Comparison of ENCODE assay signal across 8 cellular contexts in the genomic region with DNA sequence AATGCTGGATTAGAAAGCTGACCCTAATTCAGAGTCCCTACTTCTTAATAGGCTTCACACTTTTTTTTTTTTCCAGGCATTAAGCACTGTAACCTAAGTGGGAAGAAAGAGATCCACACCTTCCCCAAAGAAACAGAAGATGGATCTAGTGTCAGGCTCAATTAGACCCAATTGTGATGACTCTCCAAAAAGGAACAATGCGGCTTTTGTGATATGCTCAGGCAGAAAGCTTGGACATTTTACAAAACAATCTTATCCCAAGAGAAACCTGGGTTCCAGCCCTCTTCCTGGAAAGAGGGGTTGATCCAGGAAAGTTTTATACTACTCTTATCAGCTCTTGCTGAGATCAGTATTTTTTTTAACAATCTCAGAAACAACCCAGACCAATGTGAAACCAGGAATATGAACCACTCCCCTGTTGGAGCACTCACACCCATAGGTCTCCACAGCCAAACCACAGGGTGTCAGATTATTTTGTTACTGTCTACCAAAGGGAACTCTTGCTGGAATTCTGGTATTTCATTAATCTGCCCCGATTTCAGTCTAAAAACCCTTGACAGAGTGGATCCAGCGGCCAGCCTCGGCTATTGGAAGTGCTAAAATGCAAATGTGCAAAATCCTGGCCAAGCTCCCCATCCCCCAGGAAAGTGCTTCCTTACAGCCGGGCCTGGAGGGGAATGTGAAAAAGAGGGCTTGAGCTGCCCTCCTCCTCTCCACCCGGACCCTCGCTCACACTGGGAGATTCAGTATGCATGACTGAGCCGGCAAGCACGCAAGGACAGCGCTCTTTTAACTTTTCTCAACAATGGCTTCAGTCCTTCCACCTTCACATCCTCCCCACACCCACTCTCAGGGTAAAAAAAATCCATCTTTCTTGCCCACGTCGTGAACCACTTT. TPM values are rescaled to one million over a fixed set of nuclear protein-coding genes. Genes with fewer than 3 reads are reported as not detected.
DNase-seq lines count a peak whose midpoint lies in the region; ATAC-seq and TF ChIP-seq lines count a peak whose summit lies in the region.

No MANE protein-coding gene starts in this region.

- peak overlapping the region; percentile 29 for H3K27ac Mint-ChIP-seq in activated T-helper 2 cell treated with anti-CD3 and anti-CD28 coated beads, Interferon-gamma antibody, Interleukin-2, Interleukin-4, amounts not matched to agents 10 μg/mL and 5 μg/mL and 100 μg/mL, durations not matched to agents 14 hours and 24 hours and 36 hours

- ATAC-seq in left cardiac atrium, result peak; percentile 16 to 48

- H3K9ac ChIP-seq in rectal smooth muscle tissue (ENCODE audit: low read length), result no peak overlapping the region

- H3K27me3 ChIP-seq in H7 (ENCODE audit: control insufficient read depth, insufficient read depth, low read length) (peaks cover 44% of the 10 kb centered on the region), rectal smooth muscle tissue (ENCODE audit: control insufficient read depth, insufficient read depth, low read length) (no peaks in the 10 kb centered on the region)

- H3K36me3 ChIP-seq in H7 (replicated peaks; ENCODE audit: control insufficient read depth, insufficient read depth, low read length) (no peaks in the 10 kb centered on the region), rectal smooth muscle tissue (ENCODE audit: control insufficient read depth, insufficient read depth, low read length) (no peaks in the 10 kb centered on the region)

- H3K27ac ChIP-seq in rectal smooth muscle tissue (ENCODE audit: low read depth, low read length), result no peak overlapping the region

- TF ChIP-seq CTCF in GM10266 (IDR thresholded peaks at IDR 0.05; ENCODE audit: control insufficient read depth, insufficient read depth, low read depth, missing control alignments), result no peak

- DNase-seq in H7, result peak; percentile 89
- no peak for DNase-seq in activated T-helper 2 cell treated with anti-CD3 and anti-CD28 coated beads, Interferon-gamma antibody, Interleukin-2, Interleukin-4, amounts not matched to agents 10 μg/mL and 5 μg/mL and 100 μg/mL, durations not matched to agents 14 hours and 24 hours and 36 hours (ENCODE audit: low spot score)
- DNase-seq in left cardiac atrium, result no peak
- no peak for DNase-seq in GM10266 (ENCODE audit: extremely low spot score)
- no peak for DNase-seq in stimulated activated CD4-positive, alpha-beta T cell treated with anti-CD3 and anti-CD28 coated beads, Interleukin-4, amount 100 ng/mL, for 4 hours
- DNase-seq in A172 (ENCODE audit: low spot score), result no peak
- DNase-seq in NCI-H748 treated with DMSO at 0.1 percent for 48 hours (lab: John Stamatoyannopoulos, UW), result no peak

- no peaks in the 10 kb centered on the region for H3K27me3 Mint-ChIP-seq in activated T-helper 2 cell treated with anti-CD3 and anti-CD28 coated beads, Interferon-gamma antibody, Interleukin-2, Interleukin-4, amounts not matched to agents 10 μg/mL and 5 μg/mL and 100 μg/mL, durations not matched to agents 14 hours and 24 hours and 36 hours (ENCODE audit: low read depth)

- H3K36me3 Mint-ChIP-seq in activated T-helper 2 cell treated with anti-CD3 and anti-CD28 coated beads, Interferon-gamma antibody, Interleukin-2, Interleukin-4, amounts not matched to agents 10 μg/mL and 5 μg/mL and 100 μg/mL, durations not matched to agents 14 hours and 24 hours and 36 hours (ENCODE audit: low read depth), result peaks cover 48% of the 10 kb centered on the region

- intact Hi-C loops in activated T-helper 2 cell treated with anti-CD3 and anti-CD28 coated beads, Interferon-gamma antibody, Interleukin-2, Interleukin-4, amounts not matched to agents 10 μg/mL and 5 μg/mL and 100 μg/mL, durations not matched to agents 14 hours and 24 hours and 36 hours (cut with micrococcal nuclease), result loop anchor here (5.0 kb wide), 5 partner anchors 58 to 1203 kb away; a partner anchor contains a TSS
- intact Hi-C loops in left cardiac atrium (cut with DNase I), result loop anchor here in 1 of 2 donors (5.0 kb wide), 1 partner anchor 473 kb away; no protein-coding TSS in a partner anchor

- H3K4me3 ChIP-seq in H7 (ENCODE audit: insufficient read depth, low read depth, low read length) (peak overlapping the region; percentile 25), rectal smooth muscle tissue (ENCODE audit: low read length) (peak overlapping the region; percentile 58)

- peaks cover 32% of the 10 kb centered on the region for H3K4me1 ChIP-seq in rectal smooth muscle tissue (ENCODE audit: control insufficient read depth, insufficient read depth, low read length)

- H3K9me3 Mint-ChIP-seq in activated T-helper 2 cell treated with anti-CD3 and anti-CD28 coated beads, Interferon-gamma antibody, Interleukin-2, Interleukin-4, amounts not matched to agents 10 μg/mL and 5 μg/mL and 100 μg/mL, durations not matched to agents 14 hours and 24 hours and 36 hours, result no peaks in the 10 kb centered on the region

- H3K4me3 Mint-ChIP-seq in activated T-helper 2 cell treated with anti-CD3 and anti-CD28 coated beads, Interferon-gamma antibody, Interleukin-2, Interleukin-4, amounts not matched to agents 10 μg/mL and 5 μg/mL and 100 μg/mL, durations not matched to agents 14 hours and 24 hours and 36 hours (ENCODE audit: low read depth), result peak overlapping the region; percentile 68

- peaks cover 54% of the 10 kb centered on the region for H3K4me1 Mint-ChIP-seq in activated T-helper 2 cell treated with anti-CD3 and anti-CD28 coated beads, Interferon-gamma antibody, Interleukin-2, Interleukin-4, amounts not matched to agents 10 μg/mL and 5 μg/mL and 100 μg/mL, durations not matched to agents 14 hours and 24 hours and 36 hours (ENCODE audit: low read depth)

RNA-seq across cellular contexts. Expression of a gene that starts 4.0 kb away (rescaled TPM):
- 20.8 and 21.4 TPM in 2 replicates for total RNA-seq in H7 (2014; rRNA removed; shearing (Covaris generic))
- 18.9 and 20.6 TPM in 2 replicates for total RNA-seq in activated T-helper 2 cell treated with anti-CD3 and anti-CD28 coated beads, Interferon-gamma antibody, Interleukin-2, Interleukin-4, amounts not matched to agents 10 μg/mL and 5 μg/mL and 100 μg/mL, durations not matched to agents 14 hours and 24 hours and 36 hours
- total RNA-seq in left cardiac atrium, result 1 to 10 TPM; 7.0 to 7.6 TPM
- 4.7 and 5.0 TPM in 2 replicates for total RNA-seq in A172 (2014; rRNA removed; shearing (Covaris generic))

RNA-seq across cellular contexts. Expression of a gene that starts 38.7 kb away (rescaled TPM):
- 1.6 and 4.4 TPM in 2 replicates for total RNA-seq in H7 (2014; rRNA removed; shearing (Covaris generic))
- 0.76 and 0.82 TPM in 2 replicates for total RNA-seq in activated T-helper 2 cell treated with anti-CD3 and anti-CD28 coated beads, Interferon-gamma antibody, Interleukin-2, Interleukin-4, amounts not matched to agents 10 μg/mL and 5 μg/mL and 100 μg/mL, durations not matched to agents 14 hours and 24 hours and 36 hours
- 1 to 10 TPM; 1.8 to 5.0 TPM for total RNA-seq in left cardiac atrium
- total RNA-seq in A172 (2014; rRNA removed; shearing (Covaris generic)), result 10.1 and 10.3 TPM in 2 replicates
